Comparison of ENCODE assay signal across 8 cellular contexts in genomic region chr17:45101883-45102811, GRCh38. TPM values are rescaled to one million over a fixed set of nuclear protein-coding genes. Genes with fewer than 3 reads are reported as not detected.
DNase-seq lines count a peak whose midpoint lies in the region; ATAC-seq and TF ChIP-seq lines count a peak whose summit lies in the region.
"Had no signal": no experiment of that assay in that cellular context is flagged by ENCODE, and none has a peak within 500 bp of the region (broad histone marks: within the 10 kb centered on the region; RNA-seq: fewer than 3 reads in every experiment).

No MANE protein-coding gene starts in this region.

- peak overlapping the region; percentile 43 to 76 (median 67) for H3K9ac ChIP-seq in skeletal muscle tissue (ENCODE audit: low read depth in 1 of 3, low read length in 3 of 3)

- H3K36me3 Mint-ChIP-seq in T-helper 17 cell (ENCODE audit: low read depth), result peaks cover 8% of the 10 kb centered on the region
- H3K36me3 Mint-ChIP-seq in activated T-helper 2 cell treated with anti-CD3 and anti-CD28 coated beads, Interferon-gamma antibody, Interleukin-2, Interleukin-4, amounts not matched to agents 10 μg/mL and 5 μg/mL and 100 μg/mL, durations not matched to agents 14 hours and 24 hours and 36 hours (ENCODE audit: low read depth), result peaks cover 78% of the 10 kb centered on the region

- DNase-seq in T-helper 17 cell (no peak), esophagus muscularis mucosa (ENCODE audit: extremely low spot score) (no peak), GF-D8 (lab: John Stamatoyannopoulos, UW) (no peak), GM10248 (ENCODE audit: extremely low spot score) (no peak)
- no peak for DNase-seq in activated T-helper 2 cell treated with anti-CD3 and anti-CD28 coated beads, Interferon-gamma antibody, Interleukin-2, Interleukin-4, amounts not matched to agents 10 μg/mL and 5 μg/mL and 100 μg/mL, durations not matched to agents 14 hours and 24 hours and 36 hours (ENCODE audit: low spot score)
- DNase-seq: head of caudate nucleus, NCI-H2081 treated with DMSO at 0.1 percent for 48 hours had no signal

- H3K27me3 Mint-ChIP-seq in T-helper 17 cell, result no peaks in the 10 kb centered on the region
- H3K27me3 Mint-ChIP-seq in activated T-helper 2 cell treated with anti-CD3 and anti-CD28 coated beads, Interferon-gamma antibody, Interleukin-2, Interleukin-4, amounts not matched to agents 10 μg/mL and 5 μg/mL and 100 μg/mL, durations not matched to agents 14 hours and 24 hours and 36 hours (ENCODE audit: low read depth), result no peaks in the 10 kb centered on the region

- H3K27ac ChIP-seq in esophagus muscularis mucosa (replicated peaks in 1 of 4) (peak overlapping the region; percentile 18 to 55 (median 30)), skeletal muscle tissue (ENCODE audit: low read depth, low read length) (peak overlapping the region; percentile 33)

- no peak overlapping the region for H3K4me3 ChIP-seq in esophagus muscularis mucosa
- no peak overlapping the region for H3K4me3 ChIP-seq in skeletal muscle tissue (ENCODE audit: low read length in 3 of 3)

- TF ChIP-seq EP300 in esophagus muscularis mucosa (IDR thresholded peaks at IDR 0.05), result no peak

- POLR2A ChIA-PET in GM10248 (lab: Yijun Ruan, JAX), result no interaction called here

- H3K27ac Mint-ChIP-seq in T-helper 17 cell, result no peak overlapping the region
- H3K27ac Mint-ChIP-seq in activated T-helper 2 cell treated with anti-CD3 and anti-CD28 coated beads, Interferon-gamma antibody, Interleukin-2, Interleukin-4, amounts not matched to agents 10 μg/mL and 5 μg/mL and 100 μg/mL, durations not matched to agents 14 hours and 24 hours and 36 hours, result no peak overlapping the region

- H3K4me1 Mint-ChIP-seq in T-helper 17 cell, result no peaks in the 10 kb centered on the region
- H3K4me1 Mint-ChIP-seq in activated T-helper 2 cell treated with anti-CD3 and anti-CD28 coated beads, Interferon-gamma antibody, Interleukin-2, Interleukin-4, amounts not matched to agents 10 μg/mL and 5 μg/mL and 100 μg/mL, durations not matched to agents 14 hours and 24 hours and 36 hours (ENCODE audit: low read depth), result no peaks in the 10 kb centered on the region

- CTCF ChIA-PET in GM10248 (lab: Yijun Ruan, JAX), result interaction anchor here (1.2 to 6.9 kb wide), 3 partner anchors 33 to 182 kb away, joined by 4 to 87 read pairs (median 18); partner anchors contain the start of gene ACBD4

- H3K27me3 ChIP-seq in esophagus muscularis mucosa (no peaks in the 10 kb centered on the region), skeletal muscle tissue (ENCODE audit: control insufficient read depth in 3 of 3, insufficient read depth in 3 of 3, low read length in 3 of 3) (no peaks in the 10 kb centered on the region)

- peaks cover 55 to 97% (median 93%) of the 10 kb centered on the region in 4 donors for H3K36me3 ChIP-seq in esophagus muscularis mucosa
- peaks cover 71 to 73% (median 73%) of the 10 kb centered on the region in 3 donors for H3K36me3 ChIP-seq in skeletal muscle tissue (ENCODE audit: control insufficient read depth in 3 of 3, insufficient read depth in 3 of 3, low read length in 3 of 3)

- peak overlapping the region; percentile 49 for H3K4me3 Mint-ChIP-seq in T-helper 17 cell
- no peak overlapping the region for H3K4me3 Mint-ChIP-seq in activated T-helper 2 cell treated with anti-CD3 and anti-CD28 coated beads, Interferon-gamma antibody, Interleukin-2, Interleukin-4, amounts not matched to agents 10 μg/mL and 5 μg/mL and 100 μg/mL, durations not matched to agents 14 hours and 24 hours and 36 hours (ENCODE audit: low read depth)

- H3K9me3 Mint-ChIP-seq in activated T-helper 2 cell treated with anti-CD3 and anti-CD28 coated beads, Interferon-gamma antibody, Interleukin-2, Interleukin-4, amounts not matched to agents 10 μg/mL and 5 μg/mL and 100 μg/mL, durations not matched to agents 14 hours and 24 hours and 36 hours, result no peaks in the 10 kb centered on the region

- intact Hi-C loops in esophagus muscularis mucosa (cut with DNase I), result no loop called here
- intact Hi-C loops in activated T-helper 2 cell treated with anti-CD3 and anti-CD28 coated beads, Interferon-gamma antibody, Interleukin-2, Interleukin-4, amounts not matched to agents 10 μg/mL and 5 μg/mL and 100 μg/mL, durations not matched to agents 14 hours and 24 hours and 36 hours (cut with micrococcal nuclease), result no loop called here

- H3K9me3 ChIP-seq in T-helper 17 cell (ENCODE audit: control insufficient read depth, low read length, poor library complexity, severe bottlenecking), result no peaks in the 10 kb centered on the region
- no peaks in the 10 kb centered on the region for H3K9me3 ChIP-seq in esophagus muscularis mucosa
- H3K9me3 ChIP-seq in skeletal muscle tissue (ENCODE audit: control insufficient read depth in 3 of 3, low read length in 3 of 3), result no peaks in the 10 kb centered on the region

- H3K4me1 ChIP-seq in esophagus muscularis mucosa, result peaks cover 33 to 57% (median 37%) of the 10 kb centered on the region in 4 donors
- peaks cover 68 to 75% (median 73%) of the 10 kb centered on the region in 3 donors for H3K4me1 ChIP-seq in skeletal muscle tissue (ENCODE audit: control insufficient read depth in 3 of 3, insufficient read depth in 3 of 3, low read length in 3 of 3)

- 79% methylated on average over 12 of the region's 12 CpGs for WGBS in esophagus muscularis mucosa

- no peak for ATAC-seq in T-helper 17 cell

- TF ChIP-seq CTCF in esophagus muscularis mucosa (IDR thresholded peaks at IDR 0.05), result no peak
- TF ChIP-seq CTCF in GM10248 (IDR thresholded peaks at IDR 0.05; ENCODE audit: control extremely low read depth, extremely low read depth, low read depth, missing control alignments), result no peak

- TF ChIP-seq POLR2A in esophagus muscularis mucosa (IDR thresholded peaks at IDR 0.05; ENCODE audit: low read depth), result no peak

RNA-seq across cellular contexts. Expression of gene PLCD3, which starts 30.2 kb away (rescaled TPM):
- 1 to 10 TPM; 3.7 to 5.0 TPM for total RNA-seq in T-helper 17 cell
- 100 to 1,000 TPM in 2 of 4 donors, 10 to 100 TPM in 2; 49.4 to 154 (median 106) TPM for total RNA-seq in esophagus muscularis mucosa
- 12.0 TPM for total RNA-seq in skeletal muscle tissue
- 4.0 and 4.4 TPM in 2 replicates for total RNA-seq in activated T-helper 2 cell treated with anti-CD3 and anti-CD28 coated beads, Interferon-gamma antibody, Interleukin-2, Interleukin-4, amounts not matched to agents 10 μg/mL and 5 μg/mL and 100 μg/mL, durations not matched to agents 14 hours and 24 hours and 36 hours

RNA-seq across cellular contexts. Expression of gene ACBD4, which starts 33.3 kb away (rescaled TPM):
- total RNA-seq in T-helper 17 cell, result 10 to 100 TPM; 13.6 to 18.9 TPM
- 10 to 100 TPM; 20.9 to 34.8 (median 23.5) TPM for total RNA-seq in esophagus muscularis mucosa
- total RNA-seq in skeletal muscle tissue, result 3.1 TPM
- total RNA-seq in activated T-helper 2 cell treated with anti-CD3 and anti-CD28 coated beads, Interferon-gamma antibody, Interleukin-2, Interleukin-4, amounts not matched to agents 10 μg/mL and 5 μg/mL and 100 μg/mL, durations not matched to agents 14 hours and 24 hours and 36 hours, result 12.8 and 15.9 TPM in 2 replicates

RNA-seq across cellular contexts. Expression of gene NMT1, which starts 41.0 kb away (rescaled TPM):
- total RNA-seq in T-helper 17 cell (10 to 100 TPM; 78.2 to 85.9 TPM), esophagus muscularis mucosa (10 to 100 TPM; 58.5 to 79.3 (median 65.1) TPM), skeletal muscle tissue (35.5 TPM)
- 165 and 173 TPM in 2 replicates for total RNA-seq in activated T-helper 2 cell treated with anti-CD3 and anti-CD28 coated beads, Interferon-gamma antibody, Interleukin-2, Interleukin-4, amounts not matched to agents 10 μg/mL and 5 μg/mL and 100 μg/mL, durations not matched to agents 14 hours and 24 hours and 36 hours

RNA-seq across cellular contexts. Expression of gene HEXIM1, which starts 46.1 kb away (rescaled TPM):
- total RNA-seq in T-helper 17 cell (10 to 100 TPM; 52.4 to 71.8 TPM), esophagus muscularis mucosa (10 to 100 TPM; 32.1 to 58.2 (median 45.3) TPM), skeletal muscle tissue (14.6 TPM)
- total RNA-seq in activated T-helper 2 cell treated with anti-CD3 and anti-CD28 coated beads, Interferon-gamma antibody, Interleukin-2, Interleukin-4, amounts not matched to agents 10 μg/mL and 5 μg/mL and 100 μg/mL, durations not matched to agents 14 hours and 24 hours and 36 hours, result 46.4 and 48.1 TPM in 2 replicates

RNA-seq across cellular contexts. Expression of gene DCAKD, which starts 50.7 kb away (rescaled TPM):
- total RNA-seq in T-helper 17 cell (10 to 100 TPM; 13.5 to 20.3 TPM), esophagus muscularis mucosa (10 to 100 TPM; 50.3 to 68.8 (median 57.9) TPM), skeletal muscle tissue (20.9 TPM)
- 30.0 and 31.0 TPM in 2 replicates for total RNA-seq in activated T-helper 2 cell treated with anti-CD3 and anti-CD28 coated beads, Interferon-gamma antibody, Interleukin-2, Interleukin-4, amounts not matched to agents 10 μg/mL and 5 μg/mL and 100 μg/mL, durations not matched to agents 14 hours and 24 hours and 36 hours
